Comparison of ENCODE assay signal across 21 cellular contexts in genomic region chr12:67621926-67622325, GRCh38.
"Had no signal": no experiment of that assay in that cellular context is flagged by ENCODE, and none has a peak within 500 bp of the region (broad histone marks: within the 10 kb centered on the region; RNA-seq: fewer than 3 reads in every experiment).

No MANE protein-coding gene starts in this region.

- H3K27ac ChIP-seq: KMS-11, RWPE1 had no signal

- H3K36me3 Mint-ChIP-seq: T-cell had no signal

- H3K27ac Mint-ChIP-seq: T-cell; T-helper 1 cell treated with Interleukin-12 subunit alpha and Interleukin-12 subunit beta and Interleukin-4 antibody, amounts not matched to agents 30 μg/mL and 1 μg/mL, for 36 hours had no signal

- DNase-seq: Kasumi-1, MM.1S, NCI-H1092 treated with DMSO at 0.1 percent for 48 hours, NCI-H1436, NCI-H187, NCI-H2029, NCI-H2081 treated with DMSO at 0.1 percent for 48 hours, NCI-H226, NCI-H446, NCI-H510A, NCI-H69, NCI-H774, PC-3, SHP77, SK-N-SH, SW 1271, T-cell had no signal

- H3K4me3 Mint-ChIP-seq: T-cell; T-helper 1 cell treated with Interleukin-12 subunit alpha and Interleukin-12 subunit beta and Interleukin-4 antibody, amounts not matched to agents 30 μg/mL and 1 μg/mL, for 36 hours had no signal

- H3K9me3 ChIP-seq: SK-N-SH had no signal

- ATAC-seq: Panc1, PC-3, T-cell had no signal

- H3K27me3 Mint-ChIP-seq: T-cell had no signal
